ENCODE assay signal across 8 cellular contexts in the genomic region with DNA sequence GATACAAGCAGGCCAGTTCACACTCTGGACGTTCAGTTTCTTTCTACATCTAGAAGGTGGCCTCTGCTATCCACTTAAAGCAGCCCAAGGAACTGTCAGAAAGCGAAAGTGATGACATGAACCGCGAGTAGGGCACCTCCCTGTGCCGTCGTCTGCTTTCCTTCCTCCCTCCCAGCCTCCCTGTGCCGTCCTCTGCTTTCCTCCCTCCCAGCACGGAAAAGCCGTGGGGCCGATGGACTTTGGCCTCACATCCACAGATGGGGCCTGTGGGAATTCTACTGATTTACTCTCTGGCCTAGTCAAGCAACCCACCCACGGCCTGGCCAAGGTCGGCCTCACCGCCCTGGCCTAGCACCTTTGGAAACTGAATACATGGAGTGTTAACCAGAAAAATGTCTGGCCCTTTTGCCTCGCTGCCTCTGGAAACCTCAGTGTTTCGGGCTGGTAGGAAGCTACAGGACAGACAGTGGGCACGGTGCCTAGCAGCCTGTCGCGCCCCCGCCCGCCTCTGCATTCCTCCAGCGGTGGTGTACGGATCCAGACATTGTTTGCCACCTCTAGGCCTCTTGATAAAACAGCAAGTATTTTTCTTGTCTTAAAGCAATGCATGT. TPM values are rescaled to one million over a fixed set of nuclear protein-coding genes. Genes with fewer than 3 reads are reported as not detected.
DNase-seq lines count a peak whose midpoint lies in the region; ATAC-seq and TF ChIP-seq lines count a peak whose summit lies in the region.

No MANE protein-coding gene starts in this region.

- H3K27ac ChIP-seq in A673 (ENCODE audit: low read depth, low read length, poor library complexity, severe bottlenecking) (no peak overlapping the region), body of pancreas (peak overlapping the region; percentile 69 to 92 (median 89)), left lung (peak overlapping the region; percentile 81 to 88), tibial nerve (peak overlapping the region; percentile 67 to 95 (median 86))

- H3K4me3 ChIP-seq in A673 (ENCODE audit: low read depth, low read length, poor library complexity, severe bottlenecking) (no peak overlapping the region), body of pancreas (no peak overlapping the region), left lung (no peak overlapping the region), tibial nerve (peak overlapping the region; percentile 13 to 46 (median 36)), HAP-1 (no peak overlapping the region)

- POLR2A ChIA-PET in A673 (lab: Charles Lee; ENCODE audit: low non-redundant PET): no interaction called here

- H3K27me3 ChIP-seq in A673 (replicated peaks; ENCODE audit: insufficient read depth, low read depth, low read length, poor library complexity) (no peaks in the 10 kb centered on the region), body of pancreas (no peaks in the 10 kb centered on the region), left lung (no peaks in the 10 kb centered on the region), tibial nerve (no peaks in the 10 kb centered on the region), HAP-1 (ENCODE audit: low read depth) (no peaks in the 10 kb centered on the region)

- TF ChIP-seq EP300 in tibial nerve (IDR thresholded peaks at IDR 0.05): peak in 1 of 2 donors; percentile 73

- intact Hi-C loops in A673 (cut with micrococcal nuclease; ENCODE audit: unreplicated experiment): loop anchor here (2.0 kb wide), 1 partner anchor 59 kb away; a partner anchor contains a TSS
- intact Hi-C loops in body of pancreas (cut with DNase I): no loop called here
- intact Hi-C loops in left lung (cut with DNase I): no loop called here

- TF ChIP-seq CTCF in A673 (conservative IDR thresholded peaks at IDR 0.05; ENCODE audit: low read depth, low read length) (no peak), body of pancreas (IDR thresholded peaks at IDR 0.05) (peak in 4 of 7 experiments; percentile 23 to 42 (median 29)), left lung (IDR thresholded peaks at IDR 0.05) (no peak), tibial nerve (IDR thresholded peaks at IDR 0.05) (peak in 1 of 5 experiments; percentile 7)

- H3K4me1 ChIP-seq in A673 (ENCODE audit: insufficient read depth, low read length, poor library complexity, severe bottlenecking) (no peaks in the 10 kb centered on the region), body of pancreas (peaks cover 25% of the 10 kb centered on the region), left lung (peaks cover 0 to 4% of the 10 kb centered on the region in 2 donors), tibial nerve (peaks cover 0 to 27% (median 7%) of the 10 kb centered on the region in 4 donors), HAP-1 (no peaks in the 10 kb centered on the region)

- H3K36me3 ChIP-seq in A673 (ENCODE audit: insufficient read depth, low read length, poor library complexity, severe bottlenecking) (peaks cover 15% of the 10 kb centered on the region), body of pancreas (replicated peaks in 1 of 2; ENCODE audit: insufficient read depth in 1 of 2, low read depth in 2 of 2) (peaks cover 0 to 14% of the 10 kb centered on the region in 2 donors), left lung (peaks cover 4 to 46% of the 10 kb centered on the region in 2 donors), tibial nerve (peaks cover 0 to 32% (median 14%) of the 10 kb centered on the region in 3 donors), HAP-1 (replicated peaks) (peaks cover 31% of the 10 kb centered on the region)

- 7 to 8% methylated on average over 22 of the region's 22 CpGs for WGBS in body of pancreas, 2 donors
- 14 to 17% methylated on average over 22 of the region's 22 CpGs for WGBS in tibial nerve, 2 donors

- peak; percentile 86 for ATAC-seq in body of pancreas
- peak; percentile 72 for ATAC-seq in left lung
- no peak for ATAC-seq in HG02840 (IDR thresholded peaks at IDR 0.05; ENCODE audit: low FRiP score, unreplicated experiment)

- no TSS peak for BruUV-seq in A673 (replicated peaks; lab: Mats Ljungman, UMichigan)

- DNase-seq in A673 (ENCODE audit: low spot score): peak; percentile 57
- peak; percentile 77 for DNase-seq in LHCN-M2 (ENCODE audit: low read depth)
- peak; percentile 73 to 84 (median 80) for DNase-seq in body of pancreas
- DNase-seq in left lung: no peak
- DNase-seq in tibial nerve (ENCODE audit: low spot score in 2 of 2): peak; percentile 39 to 51
- no peak for DNase-seq in HAP-1 (ENCODE audit: low spot score in 2 of 2)
- no peak for DNase-seq in DMS53 treated with DMSO at 0.1 percent for 48 hours (lab: John Stamatoyannopoulos, UW; ENCODE audit: unreplicated experiment)

- TF ChIP-seq POLR2A in body of pancreas (IDR thresholded peaks at IDR 0.05): peak in 2 of 3 donors; percentile 29 to 30
- no peak for TF ChIP-seq POLR2A in tibial nerve (IDR thresholded peaks at IDR 0.05)

- in situ Hi-C loops in HAP-1 (cut with MboI; ENCODE audit: low sequenced_read_pairs): no loop called here

- CTCF ChIA-PET in A673 (lab: Charles Lee): no interaction called here

- H3K9me3 ChIP-seq in A673 (ENCODE audit: low read depth, low read length, poor library complexity, severe bottlenecking) (no peaks in the 10 kb centered on the region), body of pancreas (no peaks in the 10 kb centered on the region), left lung (no peaks in the 10 kb centered on the region), tibial nerve (no peaks in the 10 kb centered on the region), HAP-1 (no peaks in the 10 kb centered on the region)

RNA-seq across cellular contexts. Expression of a gene that starts 14.2 kb away (rescaled TPM):
- 36.9 and 38.3 TPM in 2 replicates for total RNA-seq in A673 (2021)
- 32.7 and 39.8 TPM in 2 replicates for total RNA-seq in LHCN-M2 (2014; rRNA removed)
- 32.3 TPM for polyA plus RNA-seq in LHCN-M2 (2012)
- total RNA-seq in body of pancreas: 10 to 100 TPM; 11.9 to 57.0 TPM
- total RNA-seq in left lung: 10 to 100 TPM; 35.8 to 39.4 TPM
- total RNA-seq in tibial nerve: 10 to 100 TPM; 15.3 to 36.3 (median 29.4) TPM

RNA-seq across cellular contexts. Expression of a gene that starts 18.6 kb away (rescaled TPM):
- total RNA-seq in A673 (2021) (3.0 and 3.1 TPM in 2 replicates), LHCN-M2 (2014; rRNA removed) (0.26 and 0.46 TPM in 2 replicates), body of pancreas (1 to 10 TPM; 5.2 to 8.6 TPM), left lung (under 1 TPM; 0.79 to 0.87 TPM), tibial nerve (10 to 100 TPM in 1 of 4 donors, 1 to 10 TPM in 3; 5.0 to 12.3 (median 6.3) TPM)
- polyA plus RNA-seq in LHCN-M2 (2012): 0.47 TPM

RNA-seq across cellular contexts. Expression of a gene that starts 57.9 kb away (rescaled TPM):
- 24.6 and 24.9 TPM in 2 replicates for total RNA-seq in A673 (2021)
- total RNA-seq in LHCN-M2 (2014; rRNA removed): 4.4 and 7.7 TPM in 2 replicates
- 3.6 TPM for polyA plus RNA-seq in LHCN-M2 (2012)
- total RNA-seq in body of pancreas: 1 to 10 TPM; 3.6 to 8.6 TPM
- total RNA-seq in left lung: 10 to 100 TPM; 10.5 to 22.3 TPM
- total RNA-seq in tibial nerve: 10 to 100 TPM in 3 of 4 donors, 1 to 10 TPM in 1; 9.4 to 27.2 (median 21.1) TPM

Comparison
In these comparisons a context has a peak if more than half of its experiments do, and no peak if none do; other contexts are left out.
1. DNase-seq: peak in A673 (single experiment), LHCN-M2 (single experiment), body of pancreas (4 of 4) and tibial nerve (2 of 2); none in left lung (0 of 2), HAP-1 (0 of 2) and DMS53 treated with DMSO at 0.1 percent for 48 hours (single experiment).
2. H3K4me3 ChIP-seq: peak in tibial nerve (4 of 4); none in A673 (single experiment), body of pancreas (0 of 2), left lung (0 of 2) and HAP-1 (single experiment).
3. CTCF ChIP-seq: peak in body of pancreas (4 of 7); none in A673 (single experiment) and left lung (0 of 2).
4. POLR2A ChIP-seq: peak in body of pancreas (2 of 3); none in tibial nerve (0 of 2).